Comparison of ENCODE assay signal across 12 cellular contexts in genomic region chr6:42230320-42231034, GRCh38. TPM values are rescaled to one million over a fixed set of nuclear protein-coding genes. Genes with fewer than 3 reads are reported as not detected.
DNase-seq lines count a peak whose midpoint lies in the region; FAIRE-seq and TF ChIP-seq lines count a peak whose summit lies in the region.
"Had no signal": no experiment of that assay in that cellular context is flagged by ENCODE, and none has a peak within 500 bp of the region (broad histone marks: within the 10 kb centered on the region; RNA-seq: fewer than 3 reads in every experiment).

No MANE protein-coding gene starts in this region.

- H3K9me3 ChIP-seq in Loucy (ENCODE audit: insufficient read depth, low read depth, low read length) (no peaks in the 10 kb centered on the region), neural progenitor cell (ENCODE audit: low read depth) (no peaks in the 10 kb centered on the region)
- H3K9me3 ChIP-seq: BLaER1, SJSA1 had no signal

- no peaks in the 10 kb centered on the region for H3K79me2 ChIP-seq in Loucy (ENCODE audit: insufficient read depth, low read length)
- no peaks in the 10 kb centered on the region for H3K79me2 ChIP-seq in neural progenitor cell (ENCODE audit: low read depth)

- peaks cover 16% of the 10 kb centered on the region for H3K36me3 Mint-ChIP-seq in neural progenitor cell

- H3K4me2 ChIP-seq in Loucy (ENCODE audit: low read depth, low read length, poor library complexity, severe bottlenecking) (no peak overlapping the region), neural progenitor cell (no peak overlapping the region)
- H3K4me2 ChIP-seq: BLaER1 had no signal

- H3K9ac ChIP-seq in Loucy (ENCODE audit: low read depth, low read length, poor library complexity, severe bottlenecking) (no peak overlapping the region), neural progenitor cell (no peak overlapping the region)
- H3K9ac ChIP-seq: BLaER1 had no signal

- H3K9me3 Mint-ChIP-seq in neural progenitor cell, result no peaks in the 10 kb centered on the region

- peaks cover 30% of the 10 kb centered on the region; the same call in 1 of the 2 replicates for H3K36me3 ChIP-seq in Loucy (ENCODE audit: insufficient read depth, low read length)
- H3K36me3 ChIP-seq in bronchial epithelial cell (ENCODE audit: control insufficient read depth, insufficient read depth, low read length), result peaks cover 6% of the 10 kb centered on the region
- no peaks in the 10 kb centered on the region for H3K36me3 ChIP-seq in neural progenitor cell
- H3K36me3 ChIP-seq: SJSA1 had no signal

- no peak for FAIRE-seq in bronchial epithelial cell (lab: Jason Lieb, UNC)

- H3K27me3 ChIP-seq in Loucy (ENCODE audit: insufficient read depth, low read length, poor library complexity, severe bottlenecking) (no peaks in the 10 kb centered on the region), bronchial epithelial cell (ENCODE audit: control insufficient read depth, insufficient read depth, low read length) (no peaks in the 10 kb centered on the region), neural progenitor cell (no peaks in the 10 kb centered on the region)
- H3K27me3 ChIP-seq: BLaER1, SJSA1 had no signal

- H3K27me3 Mint-ChIP-seq in neural progenitor cell (ENCODE audit: insufficient read depth, low read depth), result peaks cover 2% of the 10 kb centered on the region
- H3K27me3 Mint-ChIP-seq: naive thymus-derived CD4-positive, alpha-beta T cell had no signal

- H3K4me3 ChIP-seq in Loucy (ENCODE audit: low read length, poor library complexity, severe bottlenecking) (no peak overlapping the region), bronchial epithelial cell (ENCODE audit: low read depth, low read length) (no peak overlapping the region), neural progenitor cell (no peak overlapping the region)
- H3K4me3 ChIP-seq: BLaER1, SJSA1 had no signal

- H2AFZ ChIP-seq in Loucy (ENCODE audit: low read length) (no peak overlapping the region), neural progenitor cell (replicated peaks) (no peak overlapping the region)

- in situ Hi-C loops in G401 (cut with HindIII; ENCODE audit: low sequenced_read_pairs), result no loop called here

- DNase-seq in NCI-H2171 treated with DMSO at 0.1 percent for 48 hours (lab: John Stamatoyannopoulos, UW) (peak; percentile 35), NCI-H2171 (lab: John Stamatoyannopoulos, UW) (no peak), bronchial epithelial cell (ENCODE audit: low read depth) (no peak), neural progenitor cell (ENCODE audit: low spot score) (no peak), G401 (ENCODE audit: low spot score) (no peak), NOMO-1 treated with dmso at 0.1 percent for 144 hours (lab: John Stamatoyannopoulos, UW; ENCODE audit: unreplicated experiment) (no peak)
- DNase-seq in activated naive CD4-positive, alpha-beta T cell treated with anti-CD3 and anti-CD28 coated beads, Interleukin-2, amount 50 U/mL, for 16 hours, result no peak
- DNase-seq: naive thymus-derived CD4-positive, alpha-beta T cell had no signal

- H3K4me3 Mint-ChIP-seq in neural progenitor cell, result no peak overlapping the region
- H3K4me3 Mint-ChIP-seq: naive thymus-derived CD4-positive, alpha-beta T cell had no signal

- H4K20me1 ChIP-seq in Loucy (ENCODE audit: insufficient read depth, low read length, poor library complexity, severe bottlenecking) (no peaks in the 10 kb centered on the region), neural progenitor cell (ENCODE audit: low read depth) (no peaks in the 10 kb centered on the region)
- H4K20me1 ChIP-seq: BLaER1 had no signal

- H3F3A ChIP-seq in Loucy (ENCODE audit: low read depth) (no peaks in the 10 kb centered on the region), neural progenitor cell (ENCODE audit: low read depth) (peaks cover 6% of the 10 kb centered on the region)

- no peaks in the 10 kb centered on the region for H3K9me2 ChIP-seq in Loucy (replicated peaks; ENCODE audit: low read depth, low read length)

- H3K4me1 Mint-ChIP-seq in neural progenitor cell, result peaks cover 12% of the 10 kb centered on the region

- peak overlapping the region; percentile 74 for H3K27ac Mint-ChIP-seq in neural progenitor cell

- TF ChIP-seq CTCF in Loucy (conservative IDR thresholded peaks at IDR 0.05; ENCODE audit: low read length) (peak; percentile 40), bronchial epithelial cell (IDR thresholded peaks at IDR 0.05; ENCODE audit: insufficient read depth, low read length, severe bottlenecking) (peak; percentile 33), neural progenitor cell (IDR thresholded peaks at IDR 0.05) (peak; percentile 37)

- no peak overlapping the region for H3K27ac ChIP-seq in neural progenitor cell
- H3K27ac ChIP-seq: BLaER1, SJSA1 had no signal

- H3K4me1 ChIP-seq in Loucy (ENCODE audit: insufficient read depth, low read length, poor library complexity, severe bottlenecking), result no peaks in the 10 kb centered on the region
- no peaks in the 10 kb centered on the region for H3K4me1 ChIP-seq in neural progenitor cell
- H3K4me1 ChIP-seq: BLaER1 had no signal

RNA-seq across cellular contexts. Expression of gene MRPS10, which starts 12.8 kb away (rescaled TPM):
- total RNA-seq in bronchial epithelial cell, result 71.6 and 74.5 TPM in 2 replicates
- 42.1 and 68.0 TPM in 2 replicates for total RNA-seq in neural progenitor cell (ENCODE audit: low replicate concordance)
- total RNA-seq in G401 (2014; rRNA removed; shearing (Covaris generic)), result 50.7 and 57.7 TPM in 2 replicates

RNA-seq across cellular contexts. Expression of gene GUCA1B, which starts 35.7 kb away (rescaled TPM):
- total RNA-seq in bronchial epithelial cell, result 1.9 and 2.4 TPM in 2 replicates
- total RNA-seq in neural progenitor cell (ENCODE audit: low replicate concordance), result 0.22 and 1.2 TPM in 2 replicates
- not detected in 2 replicates for total RNA-seq in G401 (2014; rRNA removed; shearing (Covaris generic))
- total RNA-seq: SJSA1 had no signal

RNA-seq across cellular contexts. Expression of gene GUCA1A, which starts 57.3 kb away (rescaled TPM):
- not detected in 2 replicates for total RNA-seq in bronchial epithelial cell
- 1.9 and 3.4 TPM in 2 replicates for total RNA-seq in neural progenitor cell (ENCODE audit: low replicate concordance)
- total RNA-seq in G401 (2014; rRNA removed; shearing (Covaris generic)), result not detected in 2 replicates
- total RNA-seq: esophagus mucosa; naive thymus-derived CD4-positive, alpha-beta T cell; SJSA1 had no signal
